In the genomic region with DNA sequence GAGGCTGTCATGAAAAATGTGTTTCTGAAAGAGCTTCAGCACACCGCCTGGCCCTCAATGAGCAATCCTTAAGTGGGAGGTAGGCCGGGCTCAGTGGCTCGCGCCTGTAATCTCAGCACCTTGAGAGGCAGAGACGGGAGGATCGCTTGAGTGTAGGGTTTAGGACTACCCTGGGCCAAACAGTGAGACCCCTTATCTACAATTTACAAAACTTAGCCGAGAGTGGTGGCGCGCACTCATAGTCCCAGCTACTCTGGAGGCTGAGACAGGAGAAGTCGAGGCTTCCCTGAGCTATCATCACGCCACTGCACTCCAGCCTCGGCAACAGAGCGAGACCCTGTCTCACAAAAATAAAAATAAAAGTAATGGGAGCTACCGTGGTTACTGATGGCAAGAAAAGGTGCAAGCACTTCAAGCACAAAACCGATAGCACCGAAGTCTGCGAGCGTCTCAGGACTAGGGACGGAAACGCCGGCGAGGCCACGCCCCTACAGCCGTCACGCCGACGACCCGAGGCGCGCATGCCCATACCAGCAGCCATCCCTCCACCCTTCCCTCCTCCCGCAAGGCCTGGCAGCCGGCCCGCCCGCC, we compare ENCODE assay signal across 8 cellular contexts. TPM values are rescaled to one million over a fixed set of nuclear protein-coding genes. Genes with fewer than 3 reads are reported as not detected.
DNase-seq lines count a peak whose midpoint lies in the region; ATAC-seq and TF ChIP-seq lines count a peak whose summit lies in the region.

No MANE protein-coding gene starts in this region.

- intact Hi-C loops in cardiac septum (cut with DNase I): loop anchor here (2.0 to 10.0 kb wide), 2 partner anchors 66 to 154 kb away; a partner anchor contains a TSS

- no peaks in the 10 kb centered on the region for H3K27me3 Mint-ChIP-seq in activated naive CD8-positive, alpha-beta T cell treated with anti-CD3 and anti-CD28 coated beads, Interleukin-2, amount 50 U/mL, for 24 hours
- H3K27me3 Mint-ChIP-seq in type B pancreatic cell: no peaks in the 10 kb centered on the region

- peaks cover 34% of the 10 kb centered on the region for H3K4me1 Mint-ChIP-seq in activated naive CD8-positive, alpha-beta T cell treated with anti-CD3 and anti-CD28 coated beads, Interleukin-2, amount 50 U/mL, for 24 hours
- peaks cover 19% of the 10 kb centered on the region for H3K4me1 Mint-ChIP-seq in type B pancreatic cell (ENCODE audit: unreplicated experiment)

- DNase-seq in GM10266 (ENCODE audit: extremely low spot score): peak; percentile 86
- peak; percentile 65 for DNase-seq in NCI-H1092 (lab: John Stamatoyannopoulos, UW)
- peak; percentile 68 for DNase-seq in SW480 (ENCODE audit: low spot score)
- DNase-seq in activated naive CD8-positive, alpha-beta T cell treated with anti-CD3 and anti-CD28 coated beads, Interleukin-2, amount 50 U/mL, for 24 hours: peak; percentile 93
- DNase-seq in cardiac septum (ENCODE audit: low spot score): peak; percentile 96
- DNase-seq in pons (ENCODE audit: low spot score): peak; percentile 76
- DNase-seq in type B pancreatic cell (ENCODE audit: extremely low spot score, unreplicated experiment): peak; percentile 87

- H3K9me3 Mint-ChIP-seq in activated naive CD8-positive, alpha-beta T cell treated with anti-CD3 and anti-CD28 coated beads, Interleukin-2, amount 50 U/mL, for 24 hours: no peaks in the 10 kb centered on the region
- H3K9me3 Mint-ChIP-seq in type B pancreatic cell: no peaks in the 10 kb centered on the region

- ATAC-seq in HG02610 (IDR thresholded peaks at IDR 0.05; ENCODE audit: unreplicated experiment): peak; percentile 79
- ATAC-seq in activated naive CD8-positive, alpha-beta T cell treated with anti-CD3 and anti-CD28 coated beads, Interleukin-2, amount 50 U/mL, for 24 hours: peak; percentile 87

- TF ChIP-seq CTCF in GM10266 (IDR thresholded peaks at IDR 0.05; ENCODE audit: control insufficient read depth, insufficient read depth, low read depth, missing control alignments) (no peak), type B pancreatic cell (conservative IDR thresholded peaks at IDR 0.05) (no peak)

- H3K27ac Mint-ChIP-seq in activated naive CD8-positive, alpha-beta T cell treated with anti-CD3 and anti-CD28 coated beads, Interleukin-2, amount 50 U/mL, for 24 hours: peak overlapping the region; percentile 93
- peak overlapping the region; percentile 98 for H3K27ac Mint-ChIP-seq in type B pancreatic cell

- peak overlapping the region; percentile 93 for H3K4me3 Mint-ChIP-seq in activated naive CD8-positive, alpha-beta T cell treated with anti-CD3 and anti-CD28 coated beads, Interleukin-2, amount 50 U/mL, for 24 hours
- peak overlapping the region; percentile 97 for H3K4me3 Mint-ChIP-seq in type B pancreatic cell

- peaks cover 23% of the 10 kb centered on the region for H3K36me3 Mint-ChIP-seq in activated naive CD8-positive, alpha-beta T cell treated with anti-CD3 and anti-CD28 coated beads, Interleukin-2, amount 50 U/mL, for 24 hours (ENCODE audit: low read depth)
- H3K36me3 Mint-ChIP-seq in type B pancreatic cell: peaks cover 11% of the 10 kb centered on the region

RNA-seq across cellular contexts. Expression of a gene that starts 0.6 kb away (rescaled TPM):
- total RNA-seq in cardiac septum (17.5 TPM), type B pancreatic cell (ENCODE audit: low replicate concordance) (38.5 and 39.0 TPM in 2 replicates)

RNA-seq across cellular contexts. Expression of a gene that starts 22.8 kb away (rescaled TPM):
- 1.7 TPM for total RNA-seq in cardiac septum
- total RNA-seq in type B pancreatic cell (ENCODE audit: low replicate concordance): 22.6 and 51.2 TPM in 2 replicates

RNA-seq across cellular contexts. Expression of a gene that starts 43.5 kb away (rescaled TPM):
- total RNA-seq in cardiac septum (0.16 TPM), type B pancreatic cell (ENCODE audit: low replicate concordance) (0.36 TPM in 1 of 2 replicates, not detected in the other)

Comparison
In these comparisons a context has a peak if more than half of its experiments do, and no peak if none do; other contexts are left out.
1. Peak in every context shown above with its lines: DNase-seq and ATAC-seq.